ENCODE assay signal across 1 cellular context in the genomic region with DNA sequence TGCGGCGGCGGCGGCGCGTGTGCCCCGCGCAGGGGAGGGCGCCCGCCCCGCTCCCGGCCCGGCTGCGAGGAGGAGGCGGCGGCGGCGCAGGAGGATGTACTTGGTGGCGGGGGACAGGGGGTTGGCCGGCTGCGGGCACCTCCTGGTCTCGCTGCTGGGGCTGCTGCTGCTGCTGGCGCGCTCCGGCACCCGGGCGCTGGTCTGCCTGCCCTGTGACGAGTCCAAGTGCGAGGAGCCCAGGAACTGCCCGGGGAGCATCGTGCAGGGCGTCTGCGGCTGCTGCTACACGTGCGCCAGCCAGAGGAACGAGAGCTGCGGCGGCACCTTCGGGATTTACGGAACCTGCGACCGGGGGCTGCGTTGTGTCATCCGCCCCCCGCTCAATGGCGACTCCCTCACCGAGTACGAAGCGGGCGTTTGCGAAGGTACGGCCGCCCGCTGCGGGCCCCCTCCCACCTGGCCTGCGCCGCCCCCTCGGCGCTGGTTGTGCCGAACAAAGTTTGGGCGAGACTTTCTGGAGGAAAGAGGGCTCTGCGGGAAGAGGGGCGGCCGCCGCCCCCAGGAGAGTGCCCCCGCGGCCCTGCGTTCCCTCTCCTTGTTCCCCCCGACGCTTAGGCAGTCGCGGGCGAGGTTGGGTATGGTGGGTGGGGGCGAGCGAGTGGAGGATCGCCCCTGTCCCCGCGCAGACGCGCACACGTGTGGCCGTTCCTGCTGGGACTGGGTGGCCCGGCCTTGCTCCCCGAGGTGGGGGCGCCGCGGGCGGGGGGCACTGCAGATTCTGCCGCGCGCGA.
A peak's percentile ranks its signal among the peaks of the same experiment; 100 is the strongest.
TF ChIP-seq lines count a peak whose summit lies in the region.

No MANE protein-coding gene starts in this region.

TF ChIP-seq in HepG2, 621 proteins besides CTCF, POLR2A, EP300 and RAD21 (continued from another document and continues in another):
- TF ChIP-seq, protein P1, sequence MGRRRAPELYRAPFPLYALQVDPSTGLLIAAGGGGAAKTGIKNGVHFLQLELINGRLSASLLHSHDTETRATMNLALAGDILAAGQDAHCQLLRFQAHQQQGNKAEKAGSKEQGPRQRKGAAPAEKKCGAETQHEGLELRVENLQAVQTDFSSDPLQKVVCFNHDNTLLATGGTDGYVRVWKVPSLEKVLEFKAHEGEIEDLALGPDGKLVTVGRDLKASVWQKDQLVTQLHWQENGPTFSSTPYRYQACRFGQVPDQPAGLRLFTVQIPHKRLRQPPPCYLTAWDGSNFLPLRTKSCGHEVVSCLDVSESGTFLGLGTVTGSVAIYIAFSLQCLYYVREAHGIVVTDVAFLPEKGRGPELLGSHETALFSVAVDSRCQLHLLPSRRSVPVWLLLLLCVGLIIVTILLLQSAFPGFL (CRISPR knock-in tag; IDR thresholded peaks at IDR 0.05) = no peak
- TF ChIP-seq IKZF1 (IDR thresholded peaks at IDR 0.05) (no peak), ZNF225 (CRISPR knock-in tag; IDR thresholded peaks at IDR 0.05) (no peak), ZNF580 (CRISPR knock-in tag; IDR thresholded peaks at IDR 0.05; ENCODE audit: borderline replicate concordance, low read depth) (peak; percentile 45; the same call in 1 of the 2 replicates), GABPB1 (CRISPR knock-in tag; IDR thresholded peaks at IDR 0.05) (peak; percentile 54; the same call in 1 of the 2 replicates), PCBP2 (optimal IDR thresholded peaks at IDR 0.05; ENCODE audit: low read depth, low read length, poor library complexity, severe bottlenecking) (no peak), MLLT10 (CRISPR knock-in tag; IDR thresholded peaks at IDR 0.05) (no peak), PAX8 (CRISPR knock-in tag; IDR thresholded peaks at IDR 0.05; ENCODE audit: borderline replicate concordance) (no peak), CAMTA2 (CRISPR knock-in tag; IDR thresholded peaks at IDR 0.05; ENCODE audit: borderline replicate concordance) (peak; percentile 74; the same call in 1 of the 2 replicates), POGK (CRISPR knock-in tag; conservative IDR thresholded peaks at IDR 0.05) (no peak), TP53 (CRISPR knock-in tag; conservative IDR thresholded peaks at IDR 0.05) (no peak), ZNF367 (CRISPR knock-in tag; IDR thresholded peaks at IDR 0.05; ENCODE audit: borderline replicate concordance) (no peak), ZNF281 (CRISPR knock-in tag; IDR thresholded peaks at IDR 0.05; ENCODE audit: borderline replicate concordance) (no peak; the same call in 1 of the 2 replicates), SMYD3 (CRISPR knock-in tag; IDR thresholded peaks at IDR 0.05) (no peak), ZMAT3 (CRISPR knock-in tag; conservative IDR thresholded peaks at IDR 0.05) (no peak), ZIK1 (CRISPR knock-in tag; IDR thresholded peaks at IDR 0.05; ENCODE audit: borderline replicate concordance, low read depth) (no peak), MYNN (CRISPR knock-in tag; IDR thresholded peaks at IDR 0.05; ENCODE audit: low read depth) (no peak), MIER3 (CRISPR knock-in tag; IDR thresholded peaks at IDR 0.05; ENCODE audit: borderline replicate concordance) (no peak), ZNF724P (CRISPR knock-in tag; IDR thresholded peaks at IDR 0.05; ENCODE audit: borderline replicate concordance) (no peak), MTF1 (CRISPR knock-in tag; IDR thresholded peaks at IDR 0.05) (no peak), HDAC1 (CRISPR knock-in tag; IDR thresholded peaks at IDR 0.05) (peak; percentile 67; the same call in 1 of the 2 replicates), FOXM1 (CRISPR knock-in tag; IDR thresholded peaks at IDR 0.05) (no peak), ZNF337 (CRISPR knock-in tag; IDR thresholded peaks at IDR 0.05; ENCODE audit: borderline replicate concordance, low read depth) (no peak), ZNF747 (CRISPR knock-in tag; IDR thresholded peaks at IDR 0.05; ENCODE audit: borderline replicate concordance) (no peak; the same call in 1 of the 2 replicates), NR2C2 (CRISPR knock-in tag; IDR thresholded peaks at IDR 0.05; ENCODE audit: borderline replicate concordance) (no peak), ATRX (CRISPR knock-in tag; IDR thresholded peaks at IDR 0.05; ENCODE audit: borderline replicate concordance) (no peak), RBM39 (IDR thresholded peaks at IDR 0.05; ENCODE audit: low read depth, low read length, poor library complexity, severe bottlenecking) (peak; percentile 27), ZNF589 (CRISPR knock-in tag; conservative IDR thresholded peaks at IDR 0.05) (no peak), ZHX2 (IDR thresholded peaks at IDR 0.05; ENCODE audit: low read depth) (no peak), ZHX2 (CRISPR knock-in tag; IDR thresholded peaks at IDR 0.05; ENCODE audit: borderline replicate concordance) (no peak; the same call in 1 of the 2 replicates), ZNF773 (CRISPR knock-in tag; IDR thresholded peaks at IDR 0.05; ENCODE audit: borderline replicate concordance) (peak; percentile 46; the same call in 1 of the 2 replicates), KDM4B (CRISPR knock-in tag; IDR thresholded peaks at IDR 0.05) (no peak)
- TF ChIP-seq, protein P2, sequence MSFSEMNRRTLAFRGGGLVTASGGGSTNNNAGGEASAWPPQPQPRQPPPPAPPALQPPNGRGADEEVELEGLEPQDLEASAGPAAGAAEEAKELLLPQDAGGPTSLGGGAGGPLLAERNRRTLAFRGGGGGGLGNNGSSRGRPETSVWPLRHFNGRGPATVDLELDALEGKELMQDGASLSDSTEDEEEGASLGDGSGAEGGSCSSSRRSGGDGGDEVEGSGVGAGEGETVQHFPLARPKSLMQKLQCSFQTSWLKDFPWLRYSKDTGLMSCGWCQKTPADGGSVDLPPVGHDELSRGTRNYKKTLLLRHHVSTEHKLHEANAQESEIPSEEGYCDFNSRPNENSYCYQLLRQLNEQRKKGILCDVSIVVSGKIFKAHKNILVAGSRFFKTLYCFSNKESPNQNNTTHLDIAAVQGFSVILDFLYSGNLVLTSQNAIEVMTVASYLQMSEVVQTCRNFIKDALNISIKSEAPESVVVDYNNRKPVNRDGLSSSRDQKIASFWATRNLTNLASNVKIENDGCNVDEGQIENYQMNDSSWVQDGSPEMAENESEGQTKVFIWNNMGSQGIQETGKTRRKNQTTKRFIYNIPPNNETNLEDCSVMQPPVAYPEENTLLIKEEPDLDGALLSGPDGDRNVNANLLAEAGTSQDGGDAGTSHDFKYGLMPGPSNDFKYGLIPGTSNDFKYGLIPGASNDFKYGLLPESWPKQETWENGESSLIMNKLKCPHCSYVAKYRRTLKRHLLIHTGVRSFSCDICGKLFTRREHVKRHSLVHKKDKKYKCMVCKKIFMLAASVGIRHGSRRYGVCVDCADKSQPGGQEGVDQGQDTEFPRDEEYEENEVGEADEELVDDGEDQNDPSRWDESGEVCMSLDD (CRISPR knock-in tag; IDR thresholded peaks at IDR 0.05; ENCODE audit: borderline replicate concordance) = no peak
- TF ChIP-seq, protein P3, sequence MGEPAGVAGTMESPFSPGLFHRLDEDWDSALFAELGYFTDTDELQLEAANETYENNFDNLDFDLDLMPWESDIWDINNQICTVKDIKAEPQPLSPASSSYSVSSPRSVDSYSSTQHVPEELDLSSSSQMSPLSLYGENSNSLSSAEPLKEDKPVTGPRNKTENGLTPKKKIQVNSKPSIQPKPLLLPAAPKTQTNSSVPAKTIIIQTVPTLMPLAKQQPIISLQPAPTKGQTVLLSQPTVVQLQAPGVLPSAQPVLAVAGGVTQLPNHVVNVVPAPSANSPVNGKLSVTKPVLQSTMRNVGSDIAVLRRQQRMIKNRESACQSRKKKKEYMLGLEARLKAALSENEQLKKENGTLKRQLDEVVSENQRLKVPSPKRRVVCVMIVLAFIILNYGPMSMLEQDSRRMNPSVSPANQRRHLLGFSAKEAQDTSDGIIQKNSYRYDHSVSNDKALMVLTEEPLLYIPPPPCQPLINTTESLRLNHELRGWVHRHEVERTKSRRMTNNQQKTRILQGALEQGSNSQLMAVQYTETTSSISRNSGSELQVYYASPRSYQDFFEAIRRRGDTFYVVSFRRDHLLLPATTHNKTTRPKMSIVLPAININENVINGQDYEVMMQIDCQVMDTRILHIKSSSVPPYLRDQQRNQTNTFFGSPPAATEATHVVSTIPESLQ (CRISPR knock-in tag; conservative IDR thresholded peaks at IDR 0.05) = no peak
- TF ChIP-seq, protein P4, sequence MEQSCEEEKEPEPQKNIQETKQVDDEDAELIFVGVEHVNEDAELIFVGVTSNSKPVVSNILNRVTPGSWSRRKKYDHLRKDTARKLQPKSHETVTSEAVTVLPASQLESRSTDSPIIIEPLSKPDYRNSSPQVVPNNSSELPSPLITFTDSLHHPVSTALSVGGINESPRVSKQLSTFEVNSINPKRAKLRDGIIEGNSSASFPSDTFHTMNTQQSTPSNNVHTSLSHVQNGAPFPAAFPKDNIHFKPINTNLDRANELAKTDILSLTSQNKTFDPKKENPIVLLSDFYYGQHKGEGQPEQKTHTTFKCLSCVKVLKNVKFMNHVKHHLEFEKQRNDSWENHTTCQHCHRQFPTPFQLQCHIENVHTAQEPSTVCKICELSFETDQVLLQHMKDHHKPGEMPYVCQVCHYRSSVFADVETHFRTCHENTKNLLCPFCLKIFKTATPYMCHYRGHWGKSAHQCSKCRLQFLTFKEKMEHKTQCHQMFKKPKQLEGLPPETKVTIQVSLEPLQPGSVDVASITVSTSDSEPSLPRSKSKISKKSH (CRISPR knock-in tag; IDR thresholded peaks at IDR 0.05; ENCODE audit: borderline replicate concordance) = no peak
